Comparison of ENCODE assay signal across 8 cellular contexts in the genomic region with DNA sequence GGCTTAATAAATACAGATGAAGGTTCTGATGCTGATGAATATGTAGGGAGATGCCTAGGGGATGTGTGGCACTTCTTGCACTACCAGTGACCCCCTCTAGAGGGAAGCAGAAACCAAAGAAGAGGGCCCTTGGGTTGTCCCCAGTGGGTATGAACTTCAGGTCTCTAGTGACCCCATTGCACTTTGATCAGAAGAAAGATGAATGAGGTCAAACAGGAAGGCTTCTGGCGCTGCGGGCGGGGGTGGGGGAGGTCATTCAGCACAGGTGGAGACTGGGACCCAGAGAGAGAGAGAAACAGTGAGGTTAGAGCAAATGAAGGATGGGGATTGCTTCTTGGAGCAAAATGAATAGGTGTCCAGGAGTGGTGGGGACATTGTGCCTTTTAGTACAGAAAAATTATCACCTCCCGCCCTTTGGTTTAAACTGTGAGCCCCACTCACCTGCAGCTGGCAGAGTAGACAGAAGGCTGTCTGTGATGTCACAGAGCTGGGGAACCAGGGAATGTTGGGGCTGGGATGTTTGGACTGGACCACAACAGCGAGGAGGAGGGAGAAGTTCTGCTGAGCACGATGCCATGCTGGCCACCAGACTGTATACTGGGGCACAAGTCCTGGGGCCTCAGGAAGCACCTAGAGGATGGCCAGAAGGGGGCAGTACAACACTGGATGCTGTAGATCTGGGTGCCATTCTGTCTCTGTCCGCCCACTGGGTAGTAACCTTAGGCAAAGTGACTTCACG. TPM values are rescaled to one million over a fixed set of nuclear protein-coding genes. Genes with fewer than 3 reads are reported as not detected.
DNase-seq lines count a peak whose midpoint lies in the region; ATAC-seq and TF ChIP-seq lines count a peak whose summit lies in the region.

A gene with protein sequence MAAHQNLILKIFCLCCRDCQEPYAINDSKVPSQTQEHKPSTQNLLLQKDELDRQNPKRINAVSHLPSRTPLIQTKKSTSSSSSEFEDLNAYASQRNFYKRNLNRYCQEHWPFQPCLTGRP (minus strand): TSS at position 599 of the 739 bp plus-strand sequence. CDS start 10,469 bp downstream, outside the sequence.

- TF ChIP-seq CTCF in activated CD8-positive, alpha-beta T cell treated with anti-CD3 and anti-CD28 coated beads for 36 hours (IDR thresholded peaks at IDR 0.05), result peak; percentile 81
- peak; percentile 63 for TF ChIP-seq CTCF in endothelial cell (IDR thresholded peaks at IDR 0.05; ENCODE audit: unreplicated experiment)

- intact Hi-C loops in activated CD8-positive, alpha-beta T cell treated with anti-CD3 and anti-CD28 coated beads for 36 hours (cut with micrococcal nuclease), result loop anchor here (1.0 to 2.0 kb wide), 3 partner anchors 57 to 333 kb away; no protein-coding TSS in a partner anchor
- intact Hi-C loops in naive thymus-derived CD4-positive, alpha-beta T cell (cut with micrococcal nuclease), result loop anchor here (1.0 to 5.0 kb wide), 13 partner anchors 10 to 1981 kb away; a partner anchor contains a TSS

- H3K27ac Mint-ChIP-seq in CD4-positive, CD25-positive, alpha-beta regulatory T cell, result peak within 1 kb of the TSS in 1 of 3 donors; percentile 21
- H3K27ac Mint-ChIP-seq in activated CD8-positive, alpha-beta T cell treated with anti-CD3 and anti-CD28 coated beads for 36 hours, result peak within 1 kb of the TSS; percentile 89
- no peak within 1 kb of the TSS for H3K27ac Mint-ChIP-seq in endothelial cell (ENCODE audit: unreplicated experiment)
- H3K27ac Mint-ChIP-seq in naive thymus-derived CD4-positive, alpha-beta T cell, result peak within 1 kb of the TSS in 1 of 9 donors; percentile 95

- peak; percentile 50 to 95 (median 66) for DNase-seq in CD4-positive, CD25-positive, alpha-beta regulatory T cell
- peak; percentile 29 for DNase-seq in NK-92 (lab: John Stamatoyannopoulos, UW; ENCODE audit: unreplicated experiment)
- DNase-seq in activated CD8-positive, alpha-beta T cell treated with anti-CD3 and anti-CD28 coated beads for 36 hours, result peak; percentile 92
- peak; percentile 72 for DNase-seq in endothelial cell (ENCODE audit: low spot score)
- peak; percentile 29 to 74 (median 62) for DNase-seq in naive thymus-derived CD4-positive, alpha-beta T cell
- peak; percentile 78 for DNase-seq in stimulated activated naive CD4-positive, alpha-beta T cell treated with Interleukin-2 at 50 U/mL for 16 hours (lab: John Stamatoyannopoulos, UW)

- POLR2A ChIA-PET in activated CD8-positive, alpha-beta T cell treated with anti-CD3 and anti-CD28 coated beads for 36 hours (lab: Charles Lee), result interaction anchor here (0.9 to 2.8 kb wide), 12 partner anchors 10 to 340 kb away, joined by 3 to 23 read pairs (median 4); no protein-coding TSS in a partner anchor
- POLR2A ChIA-PET in naive thymus-derived CD4-positive, alpha-beta T cell (lab: Charles Lee), result interaction anchor here (1.5 kb wide), 1 partner anchor 333 kb away, joined by 5 read pairs; no protein-coding TSS in a partner anchor

- peaks cover 6% of the 10 kb centered on the region for H3K4me1 ChIP-seq in CD4-positive, CD25-positive, alpha-beta regulatory T cell (ENCODE audit: control insufficient read depth, insufficient read depth, low read length, poor library complexity, severe bottlenecking)
- H3K4me1 ChIP-seq in naive thymus-derived CD4-positive, alpha-beta T cell (ENCODE audit: control insufficient read depth in 2 of 2, insufficient read depth in 2 of 2, low read length in 2 of 2), result peaks cover 5 to 11% of the 10 kb centered on the region in 2 donors

- peak; percentile 87 to 88 for ATAC-seq in CD4-positive, CD25-positive, alpha-beta regulatory T cell (ENCODE audit: low read depth in 2 of 2)
- ATAC-seq in GM19395 (IDR thresholded peaks at IDR 0.05; ENCODE audit: unreplicated experiment) (peak; percentile 83), HG03520 (IDR thresholded peaks at IDR 0.05; ENCODE audit: unreplicated experiment) (peak; percentile 80)
- ATAC-seq in activated CD8-positive, alpha-beta T cell treated with anti-CD3 and anti-CD28 coated beads for 36 hours, result peak; percentile 90
- peak; percentile 95 for ATAC-seq in naive thymus-derived CD4-positive, alpha-beta T cell

- H3K4me1 Mint-ChIP-seq in CD4-positive, CD25-positive, alpha-beta regulatory T cell, result peaks cover under 1 to 11% (median 5%) of the 10 kb centered on the region in 4 donors
- peaks cover 69% of the 10 kb centered on the region for H3K4me1 Mint-ChIP-seq in activated CD8-positive, alpha-beta T cell treated with anti-CD3 and anti-CD28 coated beads for 36 hours (ENCODE audit: low read depth)
- no peaks in the 10 kb centered on the region for H3K4me1 Mint-ChIP-seq in endothelial cell (ENCODE audit: unreplicated experiment)
- peaks cover 0 to 58% (median 7%) of the 10 kb centered on the region in 7 donors for H3K4me1 Mint-ChIP-seq in naive thymus-derived CD4-positive, alpha-beta T cell

- no peak within 1 kb of the TSS for H3K27ac ChIP-seq in CD4-positive, CD25-positive, alpha-beta regulatory T cell (ENCODE audit: insufficient read depth, low read length, poor library complexity, severe bottlenecking)
- no peak within 1 kb of the TSS for H3K27ac ChIP-seq in naive thymus-derived CD4-positive, alpha-beta T cell (ENCODE audit: low read depth, low read length)

- H3K27me3 ChIP-seq in CD4-positive, CD25-positive, alpha-beta regulatory T cell (ENCODE audit: control insufficient read depth, insufficient read depth, low read length), result peaks cover 15% of the 10 kb centered on the region
- H3K27me3 ChIP-seq in naive thymus-derived CD4-positive, alpha-beta T cell (ENCODE audit: control insufficient read depth in 2 of 2, insufficient read depth in 2 of 2, low read length in 2 of 2), result peaks cover 0 to 4% of the 10 kb centered on the region in 2 donors

- no peaks in the 10 kb centered on the region for H3K9me3 ChIP-seq in CD4-positive, CD25-positive, alpha-beta regulatory T cell (ENCODE audit: control insufficient read depth in 2 of 2, low read length in 2 of 2)
- no peaks in the 10 kb centered on the region for H3K9me3 ChIP-seq in naive thymus-derived CD4-positive, alpha-beta T cell (ENCODE audit: control insufficient read depth in 2 of 3, low read length in 3 of 3)

- H3K4me3 Mint-ChIP-seq in CD4-positive, CD25-positive, alpha-beta regulatory T cell, result peak within 1 kb of the TSS in 1 of 4 donors; percentile 59
- no peak within 1 kb of the TSS for H3K4me3 Mint-ChIP-seq in activated CD8-positive, alpha-beta T cell treated with anti-CD3 and anti-CD28 coated beads for 36 hours
- no peak within 1 kb of the TSS for H3K4me3 Mint-ChIP-seq in endothelial cell (ENCODE audit: unreplicated experiment)
- peak within 1 kb of the TSS in 1 of 10 donors; percentile 56 for H3K4me3 Mint-ChIP-seq in naive thymus-derived CD4-positive, alpha-beta T cell

- no peaks in the 10 kb centered on the region for H3K36me3 ChIP-seq in CD4-positive, CD25-positive, alpha-beta regulatory T cell (ENCODE audit: control insufficient read depth, insufficient read depth, low read length)
- no peaks in the 10 kb centered on the region for H3K36me3 ChIP-seq in naive thymus-derived CD4-positive, alpha-beta T cell (ENCODE audit: control insufficient read depth in 2 of 3, insufficient read depth in 3 of 3, low read length in 3 of 3)

- peaks cover 0 to 2% (median 0%) of the 10 kb centered on the region in 7 donors for H3K9me3 Mint-ChIP-seq in CD4-positive, CD25-positive, alpha-beta regulatory T cell
- peaks cover 7% of the 10 kb centered on the region for H3K9me3 Mint-ChIP-seq in activated CD8-positive, alpha-beta T cell treated with anti-CD3 and anti-CD28 coated beads for 36 hours
- H3K9me3 Mint-ChIP-seq in endothelial cell (ENCODE audit: unreplicated experiment), result no peaks in the 10 kb centered on the region
- H3K9me3 Mint-ChIP-seq in naive thymus-derived CD4-positive, alpha-beta T cell, result peaks cover 0 to 5% (median 0%) of the 10 kb centered on the region in 11 donors

- peaks cover 37% of the 10 kb centered on the region for H3K27me3 Mint-ChIP-seq in CD4-positive, CD25-positive, alpha-beta regulatory T cell
- peaks cover 11% of the 10 kb centered on the region for H3K27me3 Mint-ChIP-seq in activated CD8-positive, alpha-beta T cell treated with anti-CD3 and anti-CD28 coated beads for 36 hours
- peaks cover 2% of the 10 kb centered on the region for H3K27me3 Mint-ChIP-seq in endothelial cell (ENCODE audit: unreplicated experiment)
- H3K27me3 Mint-ChIP-seq in naive thymus-derived CD4-positive, alpha-beta T cell, result peaks cover 0 to 20% (median 14%) of the 10 kb centered on the region in 5 donors

- no peak within 1 kb of the TSS for H3K4me3 ChIP-seq in CD4-positive, CD25-positive, alpha-beta regulatory T cell (ENCODE audit: low read depth, low read length)
- no peak within 1 kb of the TSS for H3K4me3 ChIP-seq in naive thymus-derived CD4-positive, alpha-beta T cell (ENCODE audit: low read length)

- CTCF ChIA-PET in activated CD8-positive, alpha-beta T cell treated with anti-CD3 and anti-CD28 coated beads for 36 hours (lab: Charles Lee), result interaction anchor here (0.7 to 7.7 kb wide), 73 partner anchors 9 to 843 kb away, joined by 3 to 188 read pairs (median 6); a partner anchor contains a TSS
- CTCF ChIA-PET in naive thymus-derived CD4-positive, alpha-beta T cell (lab: Charles Lee), result interaction anchor here (0.6 to 5.0 kb wide), 25 partner anchors 7 to 446 kb away, joined by 3 to 40 read pairs (median 4); a partner anchor contains a TSS

- H3K36me3 Mint-ChIP-seq in CD4-positive, CD25-positive, alpha-beta regulatory T cell, result no peaks in the 10 kb centered on the region
- H3K36me3 Mint-ChIP-seq in activated CD8-positive, alpha-beta T cell treated with anti-CD3 and anti-CD28 coated beads for 36 hours (ENCODE audit: low read depth), result peaks cover 12% of the 10 kb centered on the region
- H3K36me3 Mint-ChIP-seq in endothelial cell (ENCODE audit: low read depth, unreplicated experiment), result no peaks in the 10 kb centered on the region
- H3K36me3 Mint-ChIP-seq in naive thymus-derived CD4-positive, alpha-beta T cell, result peaks cover 0 to 19% (median 0%) of the 10 kb centered on the region in 5 donors

RNA-seq across cellular contexts. Expression of the gene that starts here (rescaled TPM):
- not detected for total RNA-seq in CD4-positive, CD25-positive, alpha-beta regulatory T cell
- not detected for polyA plus RNA-seq in CD4-positive, CD25-positive, alpha-beta regulatory T cell
- total RNA-seq in activated CD8-positive, alpha-beta T cell treated with anti-CD3 and anti-CD28 coated beads for 36 hours, result under 1 TPM in 1 of 2 experiments, not detected in 1; 0.65 TPM
- not detected for total RNA-seq in endothelial cell (ENCODE audit: unreplicated experiment)
- under 1 TPM in 1 of 5 experiments, not detected in 4; 0.85 TPM for total RNA-seq in naive thymus-derived CD4-positive, alpha-beta T cell
- not detected for polyA plus RNA-seq in naive thymus-derived CD4-positive, alpha-beta T cell

Comparison
In these comparisons a context has a peak if more than half of its experiments do, and no peak if none do; other contexts are left out.
1. Peak in DNase-seq and ATAC-seq in CD4-positive, CD25-positive, alpha-beta regulatory T cell; RNA of the gene not detected or under 1 TPM.
2. Peak in DNase-seq and ATAC-seq in activated CD8-positive, alpha-beta T cell treated with anti-CD3 and anti-CD28 coated beads for 36 hours; RNA of the gene not detected or under 1 TPM.
3. Peak in DNase-seq in endothelial cell; RNA of the gene not detected or under 1 TPM.
4. Peak in DNase-seq and ATAC-seq in naive thymus-derived CD4-positive, alpha-beta T cell; RNA of the gene not detected or under 1 TPM.
5. DNase-seq: peak in every context shown above with its lines; median percentile 92 in activated CD8-positive, alpha-beta T cell treated with anti-CD3 and anti-CD28 coated beads for 36 hours; 78 in stimulated activated naive CD4-positive, alpha-beta T cell treated with Interleukin-2 at 50 U/mL for 16 hours; 72 in endothelial cell; 66 in CD4-positive, CD25-positive, alpha-beta regulatory T cell; 62 in naive thymus-derived CD4-positive, alpha-beta T cell; 29 in NK-92.